ENCODE assay signal across 19 cellular contexts in genomic region chr3:123637131-123637530, GRCh38. TPM values are rescaled to one million over a fixed set of nuclear protein-coding genes. Genes with fewer than 3 reads are reported as not detected.
DNase-seq lines count a peak whose midpoint lies in the region; ATAC-seq and TF ChIP-seq lines count a peak whose summit lies in the region.
"Had no signal": no experiment of that assay in that cellular context is flagged by ENCODE, and none has a peak within 500 bp of the region (broad histone marks: within the 10 kb centered on the region; RNA-seq: fewer than 3 reads in every experiment).

No MANE protein-coding gene starts in this region.

- H3K4me1 Mint-ChIP-seq in endodermal cell: peaks cover 43% of the 10 kb centered on the region
- H3K4me1 Mint-ChIP-seq: activated B cell treated with CpG ODN at 0.5 μM for 24 hours had no signal

- ATAC-seq in PC-3 (peak; percentile 73), HG03520 (IDR thresholded peaks at IDR 0.05; ENCODE audit: unreplicated experiment) (no peak)
- ATAC-seq: CD8-positive, alpha-beta T cell had no signal

- no peaks in the 10 kb centered on the region for H3K9me3 ChIP-seq in PC-3 (ENCODE audit: low read length)
- no peaks in the 10 kb centered on the region for H3K9me3 ChIP-seq in endodermal cell (ENCODE audit: control insufficient read depth, low read length)
- no peaks in the 10 kb centered on the region for H3K9me3 ChIP-seq in testis
- H3K9me3 ChIP-seq: esophagus squamous epithelium, lower lobe of right lung, right atrium auricular region, SK-N-SH had no signal

- no TSS peak for BruUV-seq in PC-3 (replicated peaks; lab: Mats Ljungman, UMichigan)

- TF ChIP-seq POLR2A in testis (IDR thresholded peaks at IDR 0.05): no peak

- DNase-seq in PC-3 (peak; percentile 64), endodermal cell (peak; percentile 71), kidney tubule cell (ENCODE audit: low spot score) (peak; percentile 75), testis (no peak), iPS-NIHi11 (ENCODE audit: low spot score) (no peak)
- DNase-seq in activated naive CD4-positive, alpha-beta T cell treated with anti-CD3 and anti-CD28 coated beads, Interleukin-2, amount 50 U/mL, for 16 hours: no peak
- DNase-seq: activated B cell treated with CpG ODN at 0.5 μM for 24 hours; activated CD4-positive, alpha-beta T cell treated with anti-CD3 and anti-CD28 coated beads, Interleukin-2, amount 50 U/mL, for 48 hours; activated effector memory CD4-positive, alpha-beta T cell treated with anti-CD3 and anti-CD28 coated beads, Interleukin-2, amount 50 U/mL, for 16 hours; CD8-positive, alpha-beta T cell; central memory CD4-positive, alpha-beta T cell; esophagus squamous epithelium; lower lobe of right lung; NCI-H187 treated with DMSO at 0.1 percent for 48 hours; NCI-H446; RPMI8226; SK-N-SH had no signal

- H3K27me3 ChIP-seq in PC-3 (ENCODE audit: low read length) (no peaks in the 10 kb centered on the region), endodermal cell (ENCODE audit: control insufficient read depth, insufficient read depth, low read length, poor library complexity, severe bottlenecking) (no peaks in the 10 kb centered on the region), testis (no peaks in the 10 kb centered on the region)
- H3K27me3 ChIP-seq: esophagus squamous epithelium, right atrium auricular region had no signal

- no peak overlapping the region for H3K4me3 Mint-ChIP-seq in endodermal cell
- H3K4me3 Mint-ChIP-seq: activated B cell treated with CpG ODN at 0.5 μM for 24 hours; CD8-positive, alpha-beta T cell had no signal

- no peak overlapping the region for H3K9ac ChIP-seq in PC-3 (ENCODE audit: low read length)
- no peak overlapping the region for H3K9ac ChIP-seq in endodermal cell (ENCODE audit: extremely low read depth, low read length, poor library complexity, severe bottlenecking)
- H3K9ac ChIP-seq: SK-N-SH had no signal

- TF ChIP-seq CTCF in PC-3 (conservative IDR thresholded peaks at IDR 0.05; ENCODE audit: low read depth, low read length) (no peak), endodermal cell (conservative IDR thresholded peaks at IDR 0.05) (no peak), testis (IDR thresholded peaks at IDR 0.05) (no peak)

- H4K20me1 ChIP-seq in PC-3 (ENCODE audit: low read length): no peaks in the 10 kb centered on the region

- intact Hi-C loops in PC-3 (cut with micrococcal nuclease): no loop called here
- intact Hi-C loops in testis (cut with DNase I; ENCODE audit: low total_unique reads): no loop called here

- H3K79me2 ChIP-seq in PC-3 (ENCODE audit: low read length): no peaks in the 10 kb centered on the region

- H3K27me3 Mint-ChIP-seq in endodermal cell (ENCODE audit: insufficient read depth): no peaks in the 10 kb centered on the region
- H3K27me3 Mint-ChIP-seq: activated B cell treated with CpG ODN at 0.5 μM for 24 hours had no signal

- H3F3A ChIP-seq in PC-3 (ENCODE audit: low read length, unreplicated experiment): no peaks in the 10 kb centered on the region

- no peaks in the 10 kb centered on the region for H3K36me3 Mint-ChIP-seq in endodermal cell (ENCODE audit: low read depth)

- H3K36me3 ChIP-seq in PC-3 (ENCODE audit: low read depth, low read length) (no peaks in the 10 kb centered on the region), endodermal cell (ENCODE audit: control insufficient read depth, insufficient read depth, low read length) (no peaks in the 10 kb centered on the region), testis (ENCODE audit: low read depth, missing control alignments) (no peaks in the 10 kb centered on the region)

- CTCF ChIA-PET in PC-3 (lab: Charles Lee): no interaction called here

- H3K4me3 ChIP-seq in PC-3 (ENCODE audit: low read length) (no peak overlapping the region), endodermal cell (ENCODE audit: low read length) (no peak overlapping the region), testis (no peak overlapping the region)
- H3K4me3 ChIP-seq: esophagus squamous epithelium, lower lobe of right lung, right atrium auricular region had no signal

- no peaks in the 10 kb centered on the region for H3K9me2 ChIP-seq in PC-3 (replicated peaks; ENCODE audit: low read length)
- H3K9me2 ChIP-seq: SK-N-SH had no signal

- peaks cover 9% of the 10 kb centered on the region; the same call in 1 of the 2 replicates for H3K4me1 ChIP-seq in PC-3 (ENCODE audit: insufficient read depth, low read length)
- H3K4me1 ChIP-seq in endodermal cell (ENCODE audit: control insufficient read depth, insufficient read depth, low read length): peaks cover 8% of the 10 kb centered on the region
- H3K4me1 ChIP-seq in testis: peaks cover 97% of the 10 kb centered on the region

- POLR2A ChIA-PET in PC-3 (lab: Charles Lee; ENCODE audit: unreplicated experiment): no interaction called here

- no peak overlapping the region for H3K4me2 ChIP-seq in PC-3 (ENCODE audit: low read length)
- H3K4me2 ChIP-seq: SK-N-SH had no signal

- no peaks in the 10 kb centered on the region for H3K9me3 Mint-ChIP-seq in endodermal cell
- H3K9me3 Mint-ChIP-seq: activated B cell treated with CpG ODN at 0.5 μM for 24 hours; CD8-positive, alpha-beta T cell had no signal

- H3K27ac Mint-ChIP-seq in endodermal cell: peak overlapping the region; percentile 88
- H3K27ac Mint-ChIP-seq: activated B cell treated with CpG ODN at 0.5 μM for 24 hours; CD8-positive, alpha-beta T cell had no signal

- WGBS in endodermal cell (ENCODE audit: insufficient coverage in 1 of 2, insufficient read length in 1 of 2), 2 experiments: 77 to 80% methylated on average over 7 of the region's 7 CpGs
- WGBS in testis, 2 donors: 84 to 86% methylated on average over 7 of the region's 7 CpGs

- H3K27ac ChIP-seq in PC-3 (ENCODE audit: low read length) (no peak overlapping the region), endodermal cell (ENCODE audit: low read depth, low read length) (no peak overlapping the region), testis (peak overlapping the region; percentile 81 to 89)
- H3K27ac ChIP-seq: lower lobe of right lung, right atrium auricular region had no signal

- no peak overlapping the region for H2AFZ ChIP-seq in PC-3 (ENCODE audit: low read length)

RNA-seq across cellular contexts. Expression of gene HACD2, which starts 52.3 kb away (rescaled TPM):
- total RNA-seq in PC-3 (2014; rRNA removed) (43.8 and 47.3 TPM in 2 replicates), endodermal cell (10 to 100 TPM; 32.5 to 48.7 TPM), testis (10 to 100 TPM; 55.9 to 79.7 TPM)
- 29.0 TPM for polyA plus RNA-seq in endodermal cell (2013, experiment 1 of 2)
- polyA plus RNA-seq in endodermal cell (2013, experiment 2 of 2): 29.4 TPM
- 34.8 TPM for polyA plus RNA-seq in testis (ENCODE audit: insufficient read depth, low read depth, low replicate concordance)

Comparison
In these comparisons a context has a peak if more than half of its experiments do, and no peak if none do; other contexts are left out.
1. DNase-seq: peak in PC-3 (single experiment), endodermal cell (single experiment) and kidney tubule cell (single experiment); none in testis (single experiment), iPS-NIHi11 (single experiment) and activated naive CD4-positive, alpha-beta T cell treated with anti-CD3 and anti-CD28 coated beads, Interleukin-2, amount 50 U/mL, for 16 hours (single experiment).
2. H3K27ac ChIP-seq: peak in testis (2 of 2); none in PC-3 (single experiment) and endodermal cell (single experiment).